Comparison of ENCODE assay signal across 13 cellular contexts in genomic region chr6:151440498-151440897, GRCh38. TPM values are rescaled to one million over a fixed set of nuclear protein-coding genes. Genes with fewer than 3 reads are reported as not detected.
A peak's percentile ranks its signal among the peaks of the same experiment; 100 is the strongest.
DNase-seq lines count a peak whose midpoint lies in the region; ATAC-seq and TF ChIP-seq lines count a peak whose summit lies in the region.
"Had no signal": no experiment of that assay in that cellular context is flagged by ENCODE, and none has a peak within 500 bp of the region (broad histone marks: within the 10 kb centered on the region; RNA-seq: fewer than 3 reads in every experiment).

No MANE protein-coding gene starts in this region.

- peak; percentile 39 for ATAC-seq in activated naive CD8-positive, alpha-beta T cell treated with anti-CD3 and anti-CD28 coated beads, Interleukin-2, amount 10 ng/mL, durations not matched to agents 7 days and 5 days (ENCODE audit: low read depth)
- no peak for ATAC-seq in activated naive CD8-positive, alpha-beta T cell treated with anti-CD3 and anti-CD28 coated beads, Interleukin-2, amount 50 U/mL, for 24 hours
- ATAC-seq in HG03565 (IDR thresholded peaks at IDR 0.05; ENCODE audit: unreplicated experiment) (peak; percentile 56), GM18861 (IDR thresholded peaks at IDR 0.05; ENCODE audit: unreplicated experiment) (no peak)

- H3K27me3 Mint-ChIP-seq in activated naive CD8-positive, alpha-beta T cell treated with anti-CD3 and anti-CD28 coated beads, Interleukin-2, amount 10 ng/mL, durations not matched to agents 7 days and 5 days = no peaks in the 10 kb centered on the region
- H3K27me3 Mint-ChIP-seq in activated naive CD8-positive, alpha-beta T cell treated with anti-CD3 and anti-CD28 coated beads, Interleukin-2, amount 50 U/mL, for 24 hours = no peaks in the 10 kb centered on the region
- H3K27me3 Mint-ChIP-seq: activated CD4-positive, alpha-beta memory T cell treated with anti-CD3 and anti-CD28 coated beads, Interleukin-2, amount 10 ng/mL, durations not matched to agents 7 days and 5 days had no signal

- peaks cover 9% of the 10 kb centered on the region; the same call in 1 of the 2 replicates for H3K36me3 ChIP-seq in GM23248 (ENCODE audit: low read depth)
- H3K36me3 ChIP-seq in tibial artery = no peaks in the 10 kb centered on the region

- peaks cover 15% of the 10 kb centered on the region for H3K4me1 Mint-ChIP-seq in activated naive CD8-positive, alpha-beta T cell treated with anti-CD3 and anti-CD28 coated beads, Interleukin-2, amount 10 ng/mL, durations not matched to agents 7 days and 5 days
- H3K4me1 Mint-ChIP-seq in activated naive CD8-positive, alpha-beta T cell treated with anti-CD3 and anti-CD28 coated beads, Interleukin-2, amount 50 U/mL, for 24 hours = peaks cover 31% of the 10 kb centered on the region

- no peak overlapping the region for H3K4me3 ChIP-seq in GM23248
- H3K4me3 ChIP-seq in tibial artery = peak overlapping the region; percentile 2 to 17

- 21 to 26% methylated on average over 1 of the region's 1 CpG for WGBS in GM23248 (ENCODE audit: low coverage in 1 of 2, low lambda C conversion rate in 2 of 2, missing lambda C conversion rate in 2 of 2), 2 experiments

- no peaks in the 10 kb centered on the region for H3K9me2 ChIP-seq in GM23248 (ENCODE audit: insufficient read depth)

- peaks cover 94% of the 10 kb centered on the region for H3K79me2 ChIP-seq in GM23248 (ENCODE audit: insufficient read depth)

- no peak for TF ChIP-seq CTCF in tibial artery (IDR thresholded peaks at IDR 0.05)

- peak overlapping the region; percentile 13; the same call in 1 of the 2 replicates for H3K9ac ChIP-seq in GM23248

- intact Hi-C loops in tibial artery (cut with DNase I; ENCODE audit: low total_unique reads) = loop anchor here (5.0 kb wide), 1 partner anchor 37 kb away; no protein-coding TSS in a partner anchor

- H3K36me3 Mint-ChIP-seq in activated naive CD8-positive, alpha-beta T cell treated with anti-CD3 and anti-CD28 coated beads, Interleukin-2, amount 10 ng/mL, durations not matched to agents 7 days and 5 days = peaks cover 13% of the 10 kb centered on the region
- peaks cover 15% of the 10 kb centered on the region for H3K36me3 Mint-ChIP-seq in activated naive CD8-positive, alpha-beta T cell treated with anti-CD3 and anti-CD28 coated beads, Interleukin-2, amount 50 U/mL, for 24 hours (ENCODE audit: low read depth)

- no peaks in the 10 kb centered on the region for H4K20me1 ChIP-seq in GM23248 (ENCODE audit: insufficient read depth)

- no peaks in the 10 kb centered on the region for H3K9me3 Mint-ChIP-seq in activated naive CD8-positive, alpha-beta T cell treated with anti-CD3 and anti-CD28 coated beads, Interleukin-2, amount 10 ng/mL, durations not matched to agents 7 days and 5 days
- no peaks in the 10 kb centered on the region for H3K9me3 Mint-ChIP-seq in activated naive CD8-positive, alpha-beta T cell treated with anti-CD3 and anti-CD28 coated beads, Interleukin-2, amount 50 U/mL, for 24 hours
- H3K9me3 Mint-ChIP-seq: activated CD4-positive, alpha-beta memory T cell treated with anti-CD3 and anti-CD28 coated beads, Interleukin-2, amount 10 ng/mL, durations not matched to agents 7 days and 5 days had no signal

- no peak overlapping the region for H3K27ac ChIP-seq in GM23248
- H3K27ac ChIP-seq in tibial artery = peak overlapping the region; percentile 69 to 74
- H3K27ac ChIP-seq: HL-60 had no signal

- peaks cover 52% of the 10 kb centered on the region for H3F3A ChIP-seq in GM23248 (ENCODE audit: insufficient read depth)

- no peak overlapping the region for H3K4me2 ChIP-seq in GM23248 (ENCODE audit: unreplicated experiment)

- no peak for DNase-seq in activated naive CD8-positive, alpha-beta T cell treated with anti-CD3 and anti-CD28 coated beads, Interleukin-2, amount 10 ng/mL, durations not matched to agents 7 days and 5 days
- DNase-seq in activated naive CD8-positive, alpha-beta T cell treated with anti-CD3 and anti-CD28 coated beads, Interleukin-2, amount 50 U/mL, for 24 hours = no peak
- DNase-seq in GM23248 = no peak
- no peak for DNase-seq in tibial artery
- DNase-seq in EL = no peak
- DNase-seq in HuH-7 (ENCODE audit: low spot score) = no peak
- DNase-seq: activated CD4-positive, alpha-beta memory T cell treated with anti-CD3 and anti-CD28 coated beads, Interleukin-2, amount 10 ng/mL, durations not matched to agents 7 days and 5 days; mammary epithelial cell; NCI-H526 had no signal

- POLR2A ChIA-PET in activated naive CD8-positive, alpha-beta T cell treated with anti-CD3 and anti-CD28 coated beads, Interleukin-2, amount 10 ng/mL, durations not matched to agents 7 days and 5 days (lab: Charles Lee) = interaction anchor here (1.0 to 1.7 kb wide), 2 partner anchors 11 to 51 kb away, joined by 5 read pairs; partner anchors contain the start of gene RMND1

- H3K4me3 Mint-ChIP-seq in activated naive CD8-positive, alpha-beta T cell treated with anti-CD3 and anti-CD28 coated beads, Interleukin-2, amount 10 ng/mL, durations not matched to agents 7 days and 5 days = peak overlapping the region; percentile 35
- H3K4me3 Mint-ChIP-seq in activated naive CD8-positive, alpha-beta T cell treated with anti-CD3 and anti-CD28 coated beads, Interleukin-2, amount 50 U/mL, for 24 hours = no peak overlapping the region
- H3K4me3 Mint-ChIP-seq: activated CD4-positive, alpha-beta memory T cell treated with anti-CD3 and anti-CD28 coated beads, Interleukin-2, amount 10 ng/mL, durations not matched to agents 7 days and 5 days had no signal

- no peaks in the 10 kb centered on the region for H3K27me3 ChIP-seq in GM23248 (replicated peaks; ENCODE audit: insufficient read depth)
- H3K27me3 ChIP-seq in tibial artery = no peaks in the 10 kb centered on the region

- peaks cover 49% of the 10 kb centered on the region for H3K4me1 ChIP-seq in GM23248 (ENCODE audit: insufficient read depth)
- H3K4me1 ChIP-seq in tibial artery = peaks cover 0 to 95% (median 37%) of the 10 kb centered on the region in 4 donors

- in situ Hi-C loops in GM23248 (cut with MboI) = no loop called here

- H3K9me3 ChIP-seq in GM23248 (ENCODE audit: low read depth) = no peaks in the 10 kb centered on the region
- no peaks in the 10 kb centered on the region for H3K9me3 ChIP-seq in tibial artery

- peak overlapping the region; percentile 74 for H3K27ac Mint-ChIP-seq in activated naive CD8-positive, alpha-beta T cell treated with anti-CD3 and anti-CD28 coated beads, Interleukin-2, amount 10 ng/mL, durations not matched to agents 7 days and 5 days
- no peak overlapping the region for H3K27ac Mint-ChIP-seq in activated naive CD8-positive, alpha-beta T cell treated with anti-CD3 and anti-CD28 coated beads, Interleukin-2, amount 50 U/mL, for 24 hours
- H3K27ac Mint-ChIP-seq: activated CD4-positive, alpha-beta memory T cell treated with anti-CD3 and anti-CD28 coated beads, Interleukin-2, amount 10 ng/mL, durations not matched to agents 7 days and 5 days had no signal

- no peak overlapping the region for H2AFZ ChIP-seq in GM23248

RNA-seq across cellular contexts. Expression of gene RMND1, which starts 11.4 kb away (rescaled TPM):
- total RNA-seq in activated naive CD8-positive, alpha-beta T cell treated with anti-CD3 and anti-CD28 coated beads, Interleukin-2, amount 10 ng/mL, durations not matched to agents 7 days and 5 days = 10 to 100 TPM; 20.6 to 22.0 TPM
- 29.9 and 31.1 TPM in 2 replicates for total RNA-seq in GM23248 (2014; rRNA removed; shearing (Covaris generic))
- 25.6 and 30.6 TPM in 2 replicates for polyA plus RNA-seq in GM23248 (2016; fragmentation: Nextera tagmentation; extraction: Ambion mirVana)

RNA-seq across cellular contexts. Expression of gene ZBTB2, which starts 49.1 kb away (rescaled TPM):
- total RNA-seq in activated naive CD8-positive, alpha-beta T cell treated with anti-CD3 and anti-CD28 coated beads, Interleukin-2, amount 10 ng/mL, durations not matched to agents 7 days and 5 days = 10 to 100 TPM; 28.5 to 28.9 TPM
- 11.6 and 13.7 TPM in 2 replicates for total RNA-seq in GM23248 (2014; rRNA removed; shearing (Covaris generic))
- 9.7 and 9.9 TPM in 2 replicates for polyA plus RNA-seq in GM23248 (2016; fragmentation: Nextera tagmentation; extraction: Ambion mirVana)

RNA-seq across cellular contexts. Expression of gene CCDC170, which starts 53.3 kb away (rescaled TPM):
- total RNA-seq in activated naive CD8-positive, alpha-beta T cell treated with anti-CD3 and anti-CD28 coated beads, Interleukin-2, amount 10 ng/mL, durations not matched to agents 7 days and 5 days = not detected
- total RNA-seq in GM23248 (2014; rRNA removed; shearing (Covaris generic)) = 0.11 TPM in 1 of 2 replicates, not detected in the other
- 0.27 and 0.49 TPM in 2 replicates for polyA plus RNA-seq in GM23248 (2016; fragmentation: Nextera tagmentation; extraction: Ambion mirVana)
- total RNA-seq: activated CD4-positive, alpha-beta memory T cell treated with anti-CD3 and anti-CD28 coated beads, Interleukin-2, amount 10 ng/mL, durations not matched to agents 7 days and 5 days; mammary epithelial cell; SK-MEL-5 had no signal

Comparison
In these comparisons a context has a peak if more than half of its experiments do, and no peak if none do; other contexts are left out.
1. ATAC-seq: peak in activated naive CD8-positive, alpha-beta T cell treated with anti-CD3 and anti-CD28 coated beads, Interleukin-2, amount 10 ng/mL, durations not matched to agents 7 days and 5 days (single experiment) and HG03565 (single experiment); none in activated naive CD8-positive, alpha-beta T cell treated with anti-CD3 and anti-CD28 coated beads, Interleukin-2, amount 50 U/mL, for 24 hours (single experiment) and GM18861 (single experiment).